ENCODE assay signal across 8 cellular contexts in the genomic region with DNA sequence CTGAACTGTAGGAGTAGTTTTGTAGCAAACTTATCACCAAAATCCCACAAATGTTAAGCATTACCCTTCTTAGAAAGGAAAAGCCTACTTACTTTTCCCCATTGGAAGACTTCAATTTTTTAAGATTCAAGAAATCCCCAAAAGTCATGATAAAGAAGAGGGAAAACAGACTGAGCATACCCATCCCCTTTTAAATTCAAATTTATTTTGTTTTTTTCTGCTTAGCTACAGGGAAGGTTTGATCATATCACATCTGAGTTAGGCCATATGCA.
A peak's percentile ranks its signal among the peaks of the same experiment; 100 is the strongest.
DNase-seq lines count a peak whose midpoint lies in the region; TF ChIP-seq lines count a peak whose summit lies in the region.

No MANE protein-coding gene starts in this region.

- peak overlapping the region; percentile 39 to 47 for H3K9ac ChIP-seq in stomach smooth muscle (ENCODE audit: low read length in 2 of 2)

- no peaks in the 10 kb centered on the region for H3K27me3 ChIP-seq in kidney epithelial cell (ENCODE audit: control insufficient read depth, insufficient read depth, low read length)
- no peaks in the 10 kb centered on the region for H3K27me3 ChIP-seq in stomach smooth muscle (ENCODE audit: control insufficient read depth in 1 of 2, insufficient read depth in 2 of 2, low read length in 2 of 2)
- no peaks in the 10 kb centered on the region for H3K27me3 ChIP-seq in HAP-1 (ENCODE audit: low read depth)

- H3K4me1 Mint-ChIP-seq in T-helper 2 cell treated with Interferon-gamma antibody and Interleukin-4, amounts not matched to agents 5 μg/mL and 100 μg/mL, for 36 hours (ENCODE audit: low read depth), result peaks cover 22% of the 10 kb centered on the region
- peaks cover 41% of the 10 kb centered on the region for H3K4me1 Mint-ChIP-seq in activated naive CD8-positive, alpha-beta T cell treated with anti-CD3 and anti-CD28 coated beads for 36 hours

- no peaks in the 10 kb centered on the region for H3K36me3 Mint-ChIP-seq in T-helper 2 cell treated with Interferon-gamma antibody and Interleukin-4, amounts not matched to agents 5 μg/mL and 100 μg/mL, for 36 hours (ENCODE audit: low read depth)
- H3K36me3 Mint-ChIP-seq in activated naive CD8-positive, alpha-beta T cell treated with anti-CD3 and anti-CD28 coated beads for 36 hours, result no peaks in the 10 kb centered on the region

- H3K4me3 Mint-ChIP-seq in T-helper 2 cell treated with Interferon-gamma antibody and Interleukin-4, amounts not matched to agents 5 μg/mL and 100 μg/mL, for 36 hours, result peak overlapping the region; percentile 62
- peak overlapping the region; percentile 35 for H3K4me3 Mint-ChIP-seq in activated naive CD8-positive, alpha-beta T cell treated with anti-CD3 and anti-CD28 coated beads for 36 hours

- peak overlapping the region; percentile 81 for H3K27ac Mint-ChIP-seq in T-helper 2 cell treated with Interferon-gamma antibody and Interleukin-4, amounts not matched to agents 5 μg/mL and 100 μg/mL, for 36 hours
- peak overlapping the region; percentile 88 for H3K27ac Mint-ChIP-seq in activated naive CD8-positive, alpha-beta T cell treated with anti-CD3 and anti-CD28 coated beads for 36 hours

- no peak for DNase-seq in T-helper 2 cell treated with Interferon-gamma antibody and Interleukin-4, amounts not matched to agents 5 μg/mL and 100 μg/mL, for 36 hours (ENCODE audit: low spot score)
- DNase-seq in T-helper 2 cell (no peak), kidney epithelial cell (ENCODE audit: low read depth) (no peak), HAP-1 (ENCODE audit: low spot score in 2 of 2) (no peak), NCI-H2171 (lab: John Stamatoyannopoulos, UW) (no peak), NCI-H748 treated with DMSO at 0.1 percent for 48 hours (lab: John Stamatoyannopoulos, UW) (no peak)
- DNase-seq in activated naive CD8-positive, alpha-beta T cell treated with anti-CD3 and anti-CD28 coated beads for 36 hours, result no peak

- no peaks in the 10 kb centered on the region for H3K27me3 Mint-ChIP-seq in T-helper 2 cell treated with Interferon-gamma antibody and Interleukin-4, amounts not matched to agents 5 μg/mL and 100 μg/mL, for 36 hours (ENCODE audit: low read depth)
- peaks cover 3% of the 10 kb centered on the region for H3K27me3 Mint-ChIP-seq in activated naive CD8-positive, alpha-beta T cell treated with anti-CD3 and anti-CD28 coated beads for 36 hours

- H3K27ac ChIP-seq in stomach smooth muscle (ENCODE audit: low read length), result peak overlapping the region; percentile 58

- in situ Hi-C loops in HAP-1 (cut with MboI; ENCODE audit: low sequenced_read_pairs), result no loop called here

- H3K9me3 Mint-ChIP-seq in T-helper 2 cell treated with Interferon-gamma antibody and Interleukin-4, amounts not matched to agents 5 μg/mL and 100 μg/mL, for 36 hours, result no peaks in the 10 kb centered on the region
- H3K9me3 Mint-ChIP-seq in activated naive CD8-positive, alpha-beta T cell treated with anti-CD3 and anti-CD28 coated beads for 36 hours, result no peaks in the 10 kb centered on the region

- peak overlapping the region; percentile 28 for H3K4me3 ChIP-seq in kidney epithelial cell (ENCODE audit: low read depth, low read length)
- H3K4me3 ChIP-seq in stomach smooth muscle (ENCODE audit: low read length in 2 of 2), result peak overlapping the region in 1 of 2 donors; percentile 52
- no peak overlapping the region for H3K4me3 ChIP-seq in HAP-1

- H3K4me1 ChIP-seq in stomach smooth muscle (ENCODE audit: control insufficient read depth, insufficient read depth, low read length) (peaks cover 11% of the 10 kb centered on the region), HAP-1 (peaks cover 12% of the 10 kb centered on the region)

- no peaks in the 10 kb centered on the region for H3K9me3 ChIP-seq in stomach smooth muscle (ENCODE audit: control insufficient read depth in 2 of 2, low read length in 2 of 2)
- H3K9me3 ChIP-seq in HAP-1, result no peaks in the 10 kb centered on the region

- no peak for TF ChIP-seq CTCF in kidney epithelial cell (IDR thresholded peaks at IDR 0.05; ENCODE audit: insufficient read depth, low read length, poor library complexity, severe bottlenecking)

- no peaks in the 10 kb centered on the region for H3K36me3 ChIP-seq in kidney epithelial cell (ENCODE audit: control insufficient read depth, insufficient read depth, low read length)
- H3K36me3 ChIP-seq in stomach smooth muscle (ENCODE audit: control insufficient read depth in 2 of 2, insufficient read depth in 2 of 2, low read length in 2 of 2), result no peaks in the 10 kb centered on the region
- no peaks in the 10 kb centered on the region for H3K36me3 ChIP-seq in HAP-1 (replicated peaks)
